8 cellular contexts compared by ENCODE assay signal in genomic region chr13:109145631-109146030, GRCh38.
DNase-seq lines count a peak whose midpoint lies in the region; ATAC-seq and TF ChIP-seq lines count a peak whose summit lies in the region.

No MANE protein-coding gene starts in this region.

- no peak overlapping the region for H3K4me3 ChIP-seq in Caco-2 (ENCODE audit: low read depth, low read length)
- no peak overlapping the region for H3K4me3 ChIP-seq in suprapubic skin

- H3K36me3 Mint-ChIP-seq in Caco-2 (ENCODE audit: insufficient read depth, unreplicated experiment) (no peaks in the 10 kb centered on the region), T-cell (no peaks in the 10 kb centered on the region)

- CTCF ChIA-PET in Caco-2 (lab: Charles Lee) = no interaction called here
- CTCF ChIA-PET in T-cell (lab: Charles Lee) = no interaction called here

- H3K4me3 Mint-ChIP-seq in Caco-2 (ENCODE audit: unreplicated experiment) = no peak overlapping the region
- H3K4me3 Mint-ChIP-seq in T-cell = no peak overlapping the region

- H3K4me1 ChIP-seq in Caco-2 = no peaks in the 10 kb centered on the region
- H3K4me1 ChIP-seq in suprapubic skin = peaks cover 19% of the 10 kb centered on the region

- peaks cover 7% of the 10 kb centered on the region for H3K4me1 Mint-ChIP-seq in Caco-2 (ENCODE audit: low read depth, unreplicated experiment)
- H3K4me1 Mint-ChIP-seq in T-cell = no peaks in the 10 kb centered on the region

- no peak for TF ChIP-seq POLR2A in suprapubic skin (IDR thresholded peaks at IDR 0.05)

- H3K27ac ChIP-seq in suprapubic skin = no peak overlapping the region

- TF ChIP-seq CTCF in Caco-2 (IDR thresholded peaks at IDR 0.05; ENCODE audit: insufficient read depth in 1 of 2, low read depth in 1 of 2, low read length in 1 of 2, severe bottlenecking in 1 of 2, unreplicated experiment in 1 of 2) (peak; percentile 65 to 90), suprapubic skin (IDR thresholded peaks at IDR 0.05) (peak; percentile 59 to 60)

- no peaks in the 10 kb centered on the region for H3K9me3 ChIP-seq in Caco-2
- H3K9me3 ChIP-seq in suprapubic skin = no peaks in the 10 kb centered on the region

- H3K27me3 Mint-ChIP-seq in Caco-2 (ENCODE audit: insufficient read depth, unreplicated experiment) (no peaks in the 10 kb centered on the region), T-cell (peaks cover 25 to 27% of the 10 kb centered on the region in 2 donors)

- H3K27ac Mint-ChIP-seq in Caco-2 (ENCODE audit: unreplicated experiment) (no peak overlapping the region), T-cell (no peak overlapping the region)

- H3K27me3 ChIP-seq in Caco-2 (replicated peaks; ENCODE audit: control insufficient read depth, insufficient read depth, low read length) (no peaks in the 10 kb centered on the region), suprapubic skin (peaks cover 25% of the 10 kb centered on the region)

- DNase-seq in Caco-2 (peak in 1 of 2 experiments; percentile 60), NCI-H2107 (lab: John Stamatoyannopoulos, UW) (peak; percentile 31), amniotic stem cell (lab: John Stamatoyannopoulos, UW) (peak; percentile 68), hippocampal formation (lab: John Stamatoyannopoulos, UW) (peak; percentile 24 to 71), suprapubic skin (ENCODE audit: low spot score in 2 of 2) (no peak), T-cell (no peak)

- 8% methylated on average over 4 of the region's 4 CpGs for WGBS in suprapubic skin

- BruUV-seq in Caco-2 (replicated peaks; lab: Mats Ljungman, UMichigan) = no TSS peak

- no peak for TF ChIP-seq EP300 in suprapubic skin (IDR thresholded peaks at IDR 0.05)

- H3K36me3 ChIP-seq in Caco-2 (ENCODE audit: control insufficient read depth, insufficient read depth, low read length) (no peaks in the 10 kb centered on the region), suprapubic skin (no peaks in the 10 kb centered on the region)

- intact Hi-C loops in Caco-2 (cut with micrococcal nuclease; ENCODE audit: unreplicated experiment) = loop anchor here (1.0 to 10.0 kb wide), 9 partner anchors 119 to 964 kb away; partner anchors contain the start of gene IRS2

- POLR2A ChIA-PET in Caco-2 (lab: Charles Lee) (interaction anchor here (0.5 kb wide), 1 partner anchor 109 kb away, joined by 5 read pairs; no protein-coding TSS in a partner anchor), T-cell (lab: Charles Lee) (no interaction called here)

- ATAC-seq in GM18907 (IDR thresholded peaks at IDR 0.05; ENCODE audit: unreplicated experiment) = peak; percentile 92
- peak; percentile 91 for ATAC-seq in HG03045 (IDR thresholded peaks at IDR 0.05; ENCODE audit: unreplicated experiment)
- ATAC-seq in T-cell (replicated peaks in 1 of 4) = no peak

- H3K9me3 Mint-ChIP-seq in Caco-2 (ENCODE audit: unreplicated experiment) = no peaks in the 10 kb centered on the region
- no peaks in the 10 kb centered on the region for H3K9me3 Mint-ChIP-seq in T-cell

Comparison
In these comparisons a context has a peak if more than half of its experiments do, and no peak if none do; other contexts are left out.
1. DNase-seq: peak in NCI-H2107 (single experiment), amniotic stem cell (single experiment) and hippocampal formation (2 of 2); none in suprapubic skin (0 of 2) and T-cell (0 of 34).
2. ATAC-seq: peak in GM18907 (single experiment) and HG03045 (single experiment); none in T-cell (0 of 4).